ENCODE assay signal across 12 cellular contexts in the genomic region with DNA sequence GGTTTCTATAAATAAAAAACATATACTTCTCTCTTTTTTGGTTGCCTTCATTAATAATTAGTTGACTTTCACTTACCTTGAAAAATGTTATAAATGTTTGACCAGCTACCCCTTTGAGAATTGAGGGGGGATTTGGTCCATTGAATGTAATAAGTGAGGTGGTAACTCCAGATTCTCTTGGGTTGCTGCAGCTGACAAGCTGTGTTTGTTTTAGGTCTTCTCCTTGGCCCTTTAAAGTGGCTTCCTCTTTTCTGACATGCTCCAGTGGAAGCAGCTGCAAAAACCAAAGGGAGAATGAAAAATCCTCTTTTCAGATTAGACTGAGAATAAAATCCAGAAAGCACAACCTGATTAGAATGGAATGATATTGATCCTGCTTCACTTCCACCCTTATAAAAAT.
"Had no signal": no experiment of that assay in that cellular context is flagged by ENCODE, and none has a peak within 500 bp of the region (broad histone marks: within the 10 kb centered on the region; RNA-seq: fewer than 3 reads in every experiment).

No MANE protein-coding gene starts in this region.

- H3K4me3 ChIP-seq: breast epithelium, lower lobe of right lung, tibial artery, uterus had no signal

- H3K27me3 ChIP-seq: breast epithelium, foreskin keratinocyte, tibial artery, uterus had no signal

- H3K9me3 ChIP-seq: breast epithelium, lower lobe of right lung, tibial artery, uterus had no signal

- H3K36me3 Mint-ChIP-seq: activated naive CD8-positive, alpha-beta T cell; mesothelial cell of epicardium had no signal

- DNase-seq: activated effector memory CD4-positive, alpha-beta T cell treated with Interleukin-2 at 50 U/mL for 16 hours; activated T-cell treated with anti-CD3 and anti-CD28 coated beads, Interleukin-2, amount 50 U/mL, for 1 hour; foreskin keratinocyte; immature natural killer cell; left cardiac atrium; lower lobe of right lung; posterior cingulate gyrus; tibial artery; uterus had no signal

- ATAC-seq: foreskin keratinocyte, left cardiac atrium, lower lobe of right lung had no signal

- H3K27me3 Mint-ChIP-seq: activated naive CD8-positive, alpha-beta T cell had no signal

- H3K4me3 Mint-ChIP-seq: activated naive CD8-positive, alpha-beta T cell; immature natural killer cell; mesothelial cell of epicardium had no signal

- H3K27ac Mint-ChIP-seq: activated naive CD8-positive, alpha-beta T cell; immature natural killer cell; mesothelial cell of epicardium had no signal

- H3K36me3 ChIP-seq: breast epithelium, lower lobe of right lung, tibial artery, uterus had no signal

- H3K4me1 Mint-ChIP-seq: immature natural killer cell, mesothelial cell of epicardium had no signal

- H3K27ac ChIP-seq: breast epithelium, foreskin keratinocyte, lower lobe of right lung, tibial artery, uterus had no signal

- H3K4me1 ChIP-seq: breast epithelium, lower lobe of right lung, tibial artery, uterus had no signal
